ENCODE assay signal across 12 cellular contexts in the genomic region with DNA sequence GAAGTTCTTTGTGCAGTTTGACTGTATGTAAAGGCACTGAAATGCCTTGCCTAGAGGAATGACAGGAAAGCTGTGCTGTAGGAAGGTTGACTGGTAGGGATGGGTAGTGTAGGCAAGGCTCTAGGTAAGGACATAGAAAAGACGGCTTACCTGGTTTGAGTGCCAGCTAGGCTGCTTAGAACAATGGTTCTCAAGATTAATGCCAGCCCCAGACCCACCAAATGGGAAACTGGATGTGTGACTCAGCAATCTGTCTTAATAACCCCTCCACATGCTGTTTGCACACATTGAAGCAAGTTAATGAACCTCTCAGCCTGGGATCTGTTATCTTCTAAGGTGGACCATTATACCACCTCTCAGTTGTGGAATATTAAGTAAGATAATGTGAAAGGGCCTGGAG. TPM values are rescaled to one million over a fixed set of nuclear protein-coding genes. Genes with fewer than 3 reads are reported as not detected.
DNase-seq lines count a peak whose midpoint lies in the region; ATAC-seq and TF ChIP-seq lines count a peak whose summit lies in the region.
"Had no signal": no experiment of that assay in that cellular context is flagged by ENCODE, and none has a peak within 500 bp of the region (broad histone marks: within the 10 kb centered on the region; RNA-seq: fewer than 3 reads in every experiment).

No MANE protein-coding gene starts in this region.

- no peak for TF ChIP-seq POLR2A in HCT116 (IDR thresholded peaks at IDR 0.05; ENCODE audit: borderline replicate concordance, extremely low read depth, insufficient read depth, insufficient read length)

- no peaks in the 10 kb centered on the region for H3K27me3 ChIP-seq in CD4-positive, alpha-beta T cell (ENCODE audit: control insufficient read depth, insufficient read depth, low read length)
- no peaks in the 10 kb centered on the region for H3K27me3 ChIP-seq in HCT116 (ENCODE audit: insufficient read depth, low read length)

- RAD21 ChIA-PET in HCT116 (lab: Charles Lee; ENCODE audit: low non-redundant PET in 1 of 2, low total read pairs in 2 of 2, uncharacterized antibody in 2 of 2, unreplicated experiment in 2 of 2) = no interaction called here

- no peak for TF ChIP-seq RAD21 in HCT116 (IDR thresholded peaks at IDR 0.05; ENCODE audit: low read depth)

- H3K4me1 ChIP-seq in HCT116 (ENCODE audit: control insufficient read depth in 1 of 2, insufficient read depth in 2 of 2, low read length in 2 of 2) = peaks cover 4 to 36% of the 10 kb centered on the region in 2 experiments; a peak in 3 of 4 replicates

- peaks cover 86% of the 10 kb centered on the region for H3K36me3 Mint-ChIP-seq in CD4-positive, alpha-beta T cell (ENCODE audit: low read depth)
- H3K36me3 Mint-ChIP-seq in activated naive CD4-positive, alpha-beta T cell treated with anti-CD3 and anti-CD28 coated beads, Interleukin-2, amount 50 U/mL, for 72 hours = peaks cover 64 to 80% of the 10 kb centered on the region in 2 donors
- H3K36me3 Mint-ChIP-seq in naive thymus-derived CD8-positive, alpha-beta T cell = peaks cover 7 to 83% (median 23%) of the 10 kb centered on the region in 3 donors

- no peak for DNase-seq in CD4-positive, alpha-beta T cell
- DNase-seq in HCT116 (ENCODE audit: low read depth, low spot score) (no peak), NCI-H2171 treated with DMSO at 0.1 percent for 48 hours (lab: John Stamatoyannopoulos, UW) (no peak), H4 (ENCODE audit: low spot score) (no peak)
- no peak for DNase-seq in activated naive CD4-positive, alpha-beta T cell treated with anti-CD3 and anti-CD28 coated beads, Interleukin-2, amount 50 U/mL, for 72 hours (ENCODE audit: low spot score in 2 of 2)
- no peak for DNase-seq in naive thymus-derived CD8-positive, alpha-beta T cell
- DNase-seq: H7, hypothalamus, NCI-H2029 treated with DMSO at 0.1 percent for 48 hours, SHP77 treated with DMSO at 0.1 percent for 48 hours had no signal

- intact Hi-C loops in CD4-positive, alpha-beta T cell (cut with DNase I, micrococcal nuclease) = no loop called here
- intact Hi-C loops in HCT116 (cut with micrococcal nuclease) = no loop called here

- peaks cover 88% of the 10 kb centered on the region for H3K79me2 ChIP-seq in HCT116 (ENCODE audit: insufficient read depth, low read length)

- no peaks in the 10 kb centered on the region for H3K9me3 ChIP-seq in CD4-positive, alpha-beta T cell (ENCODE audit: control insufficient read depth, low read length)
- no peaks in the 10 kb centered on the region for H3K9me3 ChIP-seq in HCT116 (ENCODE audit: control insufficient read depth in 1 of 2, insufficient read depth in 1 of 2, low read depth in 1 of 2, low read length in 2 of 2)

- H3K9me3 Mint-ChIP-seq in CD4-positive, alpha-beta T cell = no peaks in the 10 kb centered on the region
- no peaks in the 10 kb centered on the region for H3K9me3 Mint-ChIP-seq in activated naive CD4-positive, alpha-beta T cell treated with anti-CD3 and anti-CD28 coated beads, Interleukin-2, amount 50 U/mL, for 72 hours
- no peaks in the 10 kb centered on the region for H3K9me3 Mint-ChIP-seq in naive thymus-derived CD8-positive, alpha-beta T cell
- H3K9me3 Mint-ChIP-seq: dendritic cell treated with granulocyte-macrophage colony-stimulating factor and Interleukin-4, amounts not matched to agents 40 ng/mL and 50 ng/mL, for 4 days had no signal

- no TSS peak for BruUV-seq in HCT116 (replicated peaks; lab: Mats Ljungman, UMichigan)

- H2AFZ ChIP-seq in HCT116 (ENCODE audit: low read depth, low read length, poor library complexity, severe bottlenecking) = no peak overlapping the region

- no peak overlapping the region for H3K27ac ChIP-seq in CD4-positive, alpha-beta T cell (ENCODE audit: low read depth, low read length)
- peak overlapping the region; percentile 18 for H3K27ac ChIP-seq in HCT116 (ENCODE audit: low read depth, low read length)

- H3K4me2 ChIP-seq in HCT116 (ENCODE audit: low read length) = no peak overlapping the region; the same call in 1 of the 2 replicates

- TF ChIP-seq CTCF in CD4-positive, alpha-beta T cell (IDR thresholded peaks at IDR 0.05) = no peak
- TF ChIP-seq CTCF in HCT116 (IDR thresholded peaks at IDR 0.05 in 2 of 3, conservative IDR thresholded peaks at IDR 0.05 in 1 of 3; ENCODE audit: borderline replicate concordance in 1 of 3, insufficient read depth in 1 of 3, low read depth in 2 of 3, low read length in 2 of 3) = no peak

- ATAC-seq in CD4-positive, alpha-beta T cell (ENCODE audit: poor library complexity) = no peak
- no peak for ATAC-seq in HCT116
- ATAC-seq in activated naive CD4-positive, alpha-beta T cell treated with anti-CD3 and anti-CD28 coated beads, Interleukin-2, amount 50 U/mL, for 72 hours = no peak
- ATAC-seq in naive thymus-derived CD8-positive, alpha-beta T cell = no peak
- no peak for ATAC-seq in HG02981 (IDR thresholded peaks at IDR 0.05; ENCODE audit: unreplicated experiment)

- no peaks in the 10 kb centered on the region for H3K9me2 ChIP-seq in HCT116 (ENCODE audit: insufficient read depth)

- POLR2A ChIA-PET in CD4-positive, alpha-beta T cell (lab: Charles Lee) = no interaction called here
- POLR2A ChIA-PET in HCT116 (lab: Charles Lee) = no interaction called here
- POLR2A ChIA-PET in naive thymus-derived CD8-positive, alpha-beta T cell (lab: Charles Lee) = no interaction called here

- H3K27ac Mint-ChIP-seq in CD4-positive, alpha-beta T cell = peak overlapping the region; percentile 92
- peak overlapping the region; percentile 99 to 100 for H3K27ac Mint-ChIP-seq in activated naive CD4-positive, alpha-beta T cell treated with anti-CD3 and anti-CD28 coated beads, Interleukin-2, amount 50 U/mL, for 72 hours
- peak overlapping the region in 8 of 10 donors; percentile 6 to 77 (median 54) for H3K27ac Mint-ChIP-seq in naive thymus-derived CD8-positive, alpha-beta T cell

- H3K27me3 Mint-ChIP-seq in CD4-positive, alpha-beta T cell = no peaks in the 10 kb centered on the region
- no peaks in the 10 kb centered on the region for H3K27me3 Mint-ChIP-seq in naive thymus-derived CD8-positive, alpha-beta T cell
- H3K27me3 Mint-ChIP-seq: dendritic cell treated with granulocyte-macrophage colony-stimulating factor and Interleukin-4, amounts not matched to agents 40 ng/mL and 50 ng/mL, for 4 days had no signal

- CTCF ChIA-PET in CD4-positive, alpha-beta T cell (lab: Charles Lee) = no interaction called here
- CTCF ChIA-PET in HCT116 (lab: Charles Lee) = no interaction called here

- peak overlapping the region; percentile 84 for H3K4me3 Mint-ChIP-seq in CD4-positive, alpha-beta T cell
- H3K4me3 Mint-ChIP-seq in naive thymus-derived CD8-positive, alpha-beta T cell = peak overlapping the region in 3 of 10 donors; percentile 25 to 99 (median 53)
- H3K4me3 Mint-ChIP-seq: dendritic cell treated with granulocyte-macrophage colony-stimulating factor and Interleukin-4, amounts not matched to agents 40 ng/mL and 50 ng/mL, for 4 days had no signal

- peaks cover 67% of the 10 kb centered on the region for H3K4me1 Mint-ChIP-seq in CD4-positive, alpha-beta T cell (ENCODE audit: low read depth)
- peaks cover 42 to 67% (median 60%) of the 10 kb centered on the region in 4 donors for H3K4me1 Mint-ChIP-seq in naive thymus-derived CD8-positive, alpha-beta T cell

- peaks cover 74% of the 10 kb centered on the region for H4K20me1 ChIP-seq in HCT116 (ENCODE audit: insufficient read depth)

- H3K9ac ChIP-seq in HCT116 (ENCODE audit: low read length) = peak overlapping the region; percentile 6; the same call in 1 of the 2 replicates

- peaks cover 60 to 78% of the 10 kb centered on the region in 2 experiments for H3K36me3 ChIP-seq in HCT116 (ENCODE audit: control insufficient read depth in 1 of 2, insufficient read depth in 2 of 2, low read length in 2 of 2)

- no peak overlapping the region for H3K4me3 ChIP-seq in HCT116 (replicated peaks in 1 of 2; ENCODE audit: low read depth in 1 of 2, low read length in 2 of 2)

TF ChIP-seq in HCT116, 20 proteins besides CTCF, POLR2A, EP300 and RAD21 (continues in another document):
- no peak; the same call in 1 of the 2 replicates for TF ChIP-seq POLR2AphosphoS5 (IDR thresholded peaks at IDR 0.05; ENCODE audit: low read depth, low read length)

RNA-seq across cellular contexts. Expression of a gene that starts 3.7 kb away (rescaled TPM):
- total RNA-seq in CD4-positive, alpha-beta T cell = 1,000 to 10,000 TPM; 4,753 to 4,828 TPM
- 4,109 TPM for total RNA-seq in HCT116 (2021; ENCODE audit: unreplicated experiment)
- 4,885 and 4,997 TPM in 2 replicates for polyA plus RNA-seq in HCT116 (2012)
- 1,000 to 10,000 TPM; 4,688 to 5,066 TPM for total RNA-seq in activated naive CD4-positive, alpha-beta T cell treated with anti-CD3 and anti-CD28 coated beads, Interleukin-2, amount 50 U/mL, for 72 hours
- 1,000 to 10,000 TPM; 5,159 to 5,268 TPM for total RNA-seq in naive thymus-derived CD8-positive, alpha-beta T cell
- polyA plus RNA-seq in naive thymus-derived CD8-positive, alpha-beta T cell = 1,000 to 10,000 TPM; 6,922 to 7,216 (median 7,023) TPM
- total RNA-seq in H4 (2014; rRNA removed; shearing (Covaris generic)) = 2,042 and 2,419 TPM in 2 replicates

RNA-seq across cellular contexts. Expression of a gene that starts 30.0 kb away (rescaled TPM):
- total RNA-seq in CD4-positive, alpha-beta T cell = under 1 TPM; 0.33 to 0.81 TPM
- 1.7 TPM for total RNA-seq in HCT116 (2021; ENCODE audit: unreplicated experiment)
- 2.9 and 4.4 TPM in 2 replicates for polyA plus RNA-seq in HCT116 (2012)
- under 1 TPM in 1 of 2 donors, not detected in 1; 0.89 TPM for total RNA-seq in activated naive CD4-positive, alpha-beta T cell treated with anti-CD3 and anti-CD28 coated beads, Interleukin-2, amount 50 U/mL, for 72 hours
- total RNA-seq in naive thymus-derived CD8-positive, alpha-beta T cell = 1 to 10 TPM in 1 of 2 experiments, under 1 TPM in 1; 0.66 to 1.3 TPM
- 1 to 10 TPM in 1 of 3 donors, under 1 TPM in 2; 0.38 to 1.2 (median 0.74) TPM for polyA plus RNA-seq in naive thymus-derived CD8-positive, alpha-beta T cell
- not detected in 2 replicates for total RNA-seq in H4 (2014; rRNA removed; shearing (Covaris generic))

RNA-seq across cellular contexts. Expression of a gene that starts 51.6 kb away (rescaled TPM):
- 10 to 100 TPM; 26.7 to 27.8 TPM for total RNA-seq in CD4-positive, alpha-beta T cell
- total RNA-seq in HCT116 (2021; ENCODE audit: unreplicated experiment) = 24.2 TPM
- polyA plus RNA-seq in HCT116 (2012) = 12.0 and 12.9 TPM in 2 replicates
- 10 to 100 TPM; 11.5 to 28.9 TPM for total RNA-seq in activated naive CD4-positive, alpha-beta T cell treated with anti-CD3 and anti-CD28 coated beads, Interleukin-2, amount 50 U/mL, for 72 hours
- total RNA-seq in naive thymus-derived CD8-positive, alpha-beta T cell = 10 to 100 TPM; 60.0 to 65.3 TPM
- 10 to 100 TPM in 1 of 3 donors, 1 to 10 TPM in 2; 7.6 to 12.2 (median 9.0) TPM for polyA plus RNA-seq in naive thymus-derived CD8-positive, alpha-beta T cell
- 7.3 and 9.3 TPM in 2 replicates for total RNA-seq in H4 (2014; rRNA removed; shearing (Covaris generic))
